Comparison of ENCODE assay signal across 1 cellular context in the genomic region with DNA sequence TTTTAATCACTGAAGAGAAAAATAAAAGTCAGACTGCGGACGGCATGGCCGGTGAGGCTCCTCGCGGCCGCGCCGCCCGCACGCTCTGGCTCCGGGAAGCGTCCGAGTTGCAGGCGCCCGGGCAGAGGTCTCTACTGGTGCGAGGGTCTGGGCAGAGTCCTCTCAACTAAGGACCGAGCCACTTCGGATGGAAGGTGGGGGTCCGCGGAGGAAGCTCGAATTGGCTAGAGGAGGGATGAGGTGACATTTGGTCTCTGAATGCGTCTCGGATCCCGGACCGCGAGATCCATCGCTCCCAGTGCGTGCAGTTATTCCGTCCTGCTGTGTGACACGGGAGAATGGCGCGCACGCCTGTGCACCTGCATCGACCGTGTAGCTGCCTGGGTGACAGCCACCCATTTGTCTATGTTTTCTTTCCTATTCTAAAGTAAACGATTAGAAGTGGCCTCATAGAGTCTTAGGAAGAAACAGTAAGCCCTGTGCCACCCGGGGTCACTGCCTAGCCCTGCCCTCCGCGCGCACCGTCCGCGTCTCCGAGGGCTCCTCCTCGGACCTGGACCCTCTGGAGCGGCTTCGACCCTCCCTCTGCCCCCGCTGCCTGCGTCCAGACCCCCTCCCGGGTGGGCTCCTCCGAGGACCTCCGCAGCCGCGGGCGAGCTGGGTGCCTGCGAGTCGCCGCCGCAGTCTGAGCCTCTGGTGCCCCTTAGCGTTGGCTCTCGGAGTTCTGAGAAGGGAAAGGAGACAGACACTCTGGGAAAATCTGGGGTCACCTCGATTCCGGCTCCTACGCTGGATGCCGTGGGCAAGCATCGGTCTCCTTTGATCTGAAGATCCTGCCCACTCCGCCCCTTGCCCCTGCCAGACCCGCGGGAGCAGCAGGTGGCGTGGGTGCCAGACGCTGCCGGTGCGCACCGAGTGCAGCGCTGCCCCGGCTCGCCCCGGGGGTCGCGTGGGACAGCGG.
TF ChIP-seq lines count a peak whose summit lies in the region.

No MANE protein-coding gene starts in this region.

TF ChIP-seq in H1, 55 proteins besides CTCF, POLR2A, EP300 and RAD21 (continued from another document):
- no peak for TF ChIP-seq CBX8 (IDR thresholded peaks at IDR 0.05; ENCODE audit: borderline replicate concordance, low read depth, low read length)
- no peak for TF ChIP-seq CREB1 (IDR thresholded peaks at IDR 0.05)
- TF ChIP-seq TAF1 (IDR thresholded peaks at IDR 0.05; ENCODE audit: low read depth, low read length) = peak; percentile 9; the same call in 1 of the 2 replicates
- no peak for TF ChIP-seq GTF2F1 (IDR thresholded peaks at IDR 0.05; ENCODE audit: borderline replicate concordance, low read depth, low read length)
- peak; percentile 50 for TF ChIP-seq SAP30 (IDR thresholded peaks at IDR 0.05; ENCODE audit: insufficient read depth, insufficient replicate concordance, low read length)
- TF ChIP-seq, protein P1, sequence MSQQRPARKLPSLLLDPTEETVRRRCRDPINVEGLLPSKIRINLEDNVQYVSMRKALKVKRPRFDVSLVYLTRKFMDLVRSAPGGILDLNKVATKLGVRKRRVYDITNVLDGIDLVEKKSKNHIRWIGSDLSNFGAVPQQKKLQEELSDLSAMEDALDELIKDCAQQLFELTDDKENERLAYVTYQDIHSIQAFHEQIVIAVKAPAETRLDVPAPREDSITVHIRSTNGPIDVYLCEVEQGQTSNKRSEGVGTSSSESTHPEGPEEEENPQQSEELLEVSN (IDR thresholded peaks at IDR 0.05) = peak; percentile 46; the same call in 1 of the 2 replicates
- peak; percentile 88 for TF ChIP-seq ASH2L (IDR thresholded peaks at IDR 0.05; ENCODE audit: low read length)
- peak; percentile 57; the same call in 1 of the 2 replicates for TF ChIP-seq KDM5A (IDR thresholded peaks at IDR 0.05; ENCODE audit: low read length)
- TF ChIP-seq EGR1 (IDR thresholded peaks at IDR 0.05; ENCODE audit: borderline replicate concordance, low read depth, low read length) = no peak
- TF ChIP-seq POLR2AphosphoS5 (IDR thresholded peaks at IDR 0.05; ENCODE audit: low read depth, low read length) = no peak
